Comparison of ENCODE assay signal across 14 cellular contexts in the genomic region with DNA sequence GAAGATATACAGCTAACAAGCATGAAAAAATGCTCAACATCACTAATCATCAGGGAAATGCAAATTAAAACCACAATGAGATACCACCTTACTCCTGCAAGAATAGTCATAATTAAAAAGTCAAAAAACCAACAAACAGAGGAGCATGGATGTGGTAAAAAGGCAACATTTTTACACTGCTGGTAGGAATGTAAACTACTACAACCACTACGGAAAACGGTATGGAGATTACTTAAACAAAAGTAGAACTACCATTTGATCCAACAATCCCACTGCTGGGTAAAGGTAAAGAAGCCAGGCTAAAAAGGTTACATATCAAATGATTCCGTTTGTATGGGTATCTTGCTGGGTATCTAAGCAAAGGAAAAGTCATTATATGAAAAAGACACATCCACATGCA.
"Had no signal": no experiment of that assay in that cellular context is flagged by ENCODE, and none has a peak within 500 bp of the region (broad histone marks: within the 10 kb centered on the region; RNA-seq: fewer than 3 reads in every experiment).

No MANE protein-coding gene starts in this region.

- H3K4me3 ChIP-seq: cardiac muscle cell, coronary artery, esophagus squamous epithelium, lung had no signal

- H3K27me3 Mint-ChIP-seq: activated B cell treated with CpG ODN at 0.5 μM for 24 hours; activated CD4-positive, alpha-beta T cell treated with anti-CD3 and anti-CD28 coated beads, Interleukin-2, amount 10 ng/mL, durations not matched to agents 7 days and 5 days had no signal

- H3K36me3 Mint-ChIP-seq: stimulated activated effector memory CD8-positive, alpha-beta T cell treated with anti-CD3 and anti-CD28 coated beads, Interleukin-12 subunit alpha, Interleukin-12 subunit beta, amount 100 ng/mL, for 72 hours had no signal

- H3K27ac Mint-ChIP-seq: activated B cell treated with CpG ODN at 0.5 μM for 24 hours; activated CD4-positive, alpha-beta T cell treated with anti-CD3 and anti-CD28 coated beads, Interleukin-2, amount 10 ng/mL, durations not matched to agents 7 days and 5 days; stimulated activated effector memory CD8-positive, alpha-beta T cell treated with anti-CD3 and anti-CD28 coated beads, Interleukin-12 subunit alpha, Interleukin-12 subunit beta, amount 100 ng/mL, for 72 hours had no signal

- H3K36me3 ChIP-seq: cardiac muscle cell, neutrophil had no signal

- H3K9me3 ChIP-seq: esophagus squamous epithelium, neutrophil had no signal

- ATAC-seq: foreskin keratinocyte; left cardiac atrium; stimulated activated effector memory CD8-positive, alpha-beta T cell treated with anti-CD3 and anti-CD28 coated beads, Interleukin-12 subunit alpha, Interleukin-12 subunit beta, amount 100 ng/mL, for 72 hours had no signal

- H3K4me3 Mint-ChIP-seq: activated B cell treated with CpG ODN at 0.5 μM for 24 hours; activated CD4-positive, alpha-beta T cell treated with anti-CD3 and anti-CD28 coated beads, Interleukin-2, amount 10 ng/mL, durations not matched to agents 7 days and 5 days; stimulated activated effector memory CD8-positive, alpha-beta T cell treated with anti-CD3 and anti-CD28 coated beads, Interleukin-12 subunit alpha, Interleukin-12 subunit beta, amount 100 ng/mL, for 72 hours had no signal

- H3K27ac ChIP-seq: cardiac muscle cell, coronary artery, esophagus squamous epithelium, foreskin keratinocyte, neutrophil had no signal

- H3K27me3 ChIP-seq: cardiac muscle cell, esophagus squamous epithelium, foreskin keratinocyte, neutrophil had no signal

- DNase-seq: activated B cell treated with CpG ODN at 0.5 μM for 24 hours; activated CD4-positive, alpha-beta T cell treated with anti-CD3 and anti-CD28 coated beads, Interleukin-2, amount 10 ng/mL, durations not matched to agents 7 days and 5 days; activated naive CD4-positive, alpha-beta T cell treated with Interleukin-2 at 50 U/mL for 16 hours; activated T-cell treated with anti-CD3 and anti-CD28 coated beads for 4 hours; esophagus squamous epithelium; foreskin keratinocyte; left cardiac atrium; midbrain; retina had no signal
